15 cellular contexts compared by ENCODE assay signal in the genomic region with DNA sequence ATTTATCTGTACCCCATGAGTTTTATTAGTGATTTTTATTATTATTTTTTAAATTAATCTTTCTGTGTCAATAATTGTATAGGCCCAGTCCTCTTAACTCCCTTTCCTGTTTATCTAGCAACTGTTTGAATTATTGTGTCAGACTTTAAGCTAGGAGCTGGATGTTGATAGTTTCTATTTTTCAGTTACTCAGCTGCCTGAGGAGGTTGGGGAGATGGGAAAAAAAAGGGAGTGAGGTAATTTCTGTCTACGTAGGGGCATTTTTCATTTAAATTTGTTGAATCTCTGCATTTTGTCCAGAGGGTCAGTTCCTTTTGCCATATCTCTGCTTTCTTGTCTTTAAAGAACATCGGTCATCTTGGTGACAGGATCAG. TPM values are rescaled to one million over a fixed set of nuclear protein-coding genes. Genes with fewer than 3 reads are reported as not detected.
DNase-seq lines count a peak whose midpoint lies in the region; ATAC-seq, FAIRE-seq and TF ChIP-seq lines count a peak whose summit lies in the region.
"Had no signal": no experiment of that assay in that cellular context is flagged by ENCODE, and none has a peak within 500 bp of the region (broad histone marks: within the 10 kb centered on the region; RNA-seq: fewer than 3 reads in every experiment).

No MANE protein-coding gene starts in this region.

- H3K4me1 Mint-ChIP-seq in neural crest cell: peaks cover 25% of the 10 kb centered on the region
- peaks cover 14% of the 10 kb centered on the region for H3K4me1 Mint-ChIP-seq in activated CD4-positive, alpha-beta memory T cell treated with anti-CD3 and anti-CD28 coated beads, Interleukin-2, amount 10 ng/mL, durations not matched to agents 7 days and 5 days

- H3K4me2 ChIP-seq in PC-3 (ENCODE audit: low read length): no peak overlapping the region

- H3K4me1 ChIP-seq in PC-3 (ENCODE audit: insufficient read depth, low read length): no peaks in the 10 kb centered on the region

- no peak overlapping the region for H2AFZ ChIP-seq in PC-3 (ENCODE audit: low read length)

- H3K79me2 ChIP-seq in PC-3 (ENCODE audit: low read length): no peaks in the 10 kb centered on the region

- no peak for TF ChIP-seq CTCF in cardiac fibroblast (IDR thresholded peaks at IDR 0.05; ENCODE audit: low read depth, low read length)
- TF ChIP-seq CTCF in neural crest cell (conservative IDR thresholded peaks at IDR 0.05): no peak
- TF ChIP-seq CTCF in PC-3 (conservative IDR thresholded peaks at IDR 0.05; ENCODE audit: low read depth, low read length): no peak

- H3K4me3 ChIP-seq in cardiac fibroblast (replicated peaks in 1 of 2; ENCODE audit: low read depth in 2 of 2, low read length in 2 of 2): no peak overlapping the region
- no peak overlapping the region for H3K4me3 ChIP-seq in PC-3 (ENCODE audit: low read length)
- H3K4me3 ChIP-seq: thoracic aorta had no signal

- peaks cover 3% of the 10 kb centered on the region for H3K9me3 Mint-ChIP-seq in neural crest cell
- H3K9me3 Mint-ChIP-seq in activated CD4-positive, alpha-beta memory T cell treated with anti-CD3 and anti-CD28 coated beads, Interleukin-2, amount 10 ng/mL, durations not matched to agents 7 days and 5 days: peaks cover 2% of the 10 kb centered on the region

- no peaks in the 10 kb centered on the region for H3K9me2 ChIP-seq in PC-3 (replicated peaks; ENCODE audit: low read length)

- no peaks in the 10 kb centered on the region for H3K9me3 ChIP-seq in PC-3 (ENCODE audit: low read length)
- H3K9me3 ChIP-seq: thoracic aorta had no signal

- H3K27me3 ChIP-seq in PC-3 (ENCODE audit: low read length): peaks cover 9% of the 10 kb centered on the region
- H3K27me3 ChIP-seq: brain microvascular endothelial cell had no signal

- no peaks in the 10 kb centered on the region for H3K36me3 ChIP-seq in PC-3 (ENCODE audit: low read depth, low read length)
- H3K36me3 ChIP-seq: brain microvascular endothelial cell, thoracic aorta had no signal

- H3K27me3 Mint-ChIP-seq in neural crest cell (ENCODE audit: low read depth): peaks cover 35% of the 10 kb centered on the region
- peaks cover 40% of the 10 kb centered on the region for H3K27me3 Mint-ChIP-seq in activated CD4-positive, alpha-beta memory T cell treated with anti-CD3 and anti-CD28 coated beads, Interleukin-2, amount 10 ng/mL, durations not matched to agents 7 days and 5 days

- CTCF ChIA-PET in PC-3 (lab: Charles Lee): no interaction called here
- CTCF ChIA-PET in activated CD4-positive, alpha-beta memory T cell treated with anti-CD3 and anti-CD28 coated beads, Interleukin-2, amount 10 ng/mL, durations not matched to agents 7 days and 5 days (lab: Charles Lee): no interaction called here

- BruUV-seq in PC-3 (replicated peaks; lab: Mats Ljungman, UMichigan): no TSS peak

- peak; percentile 23 for FAIRE-seq in H54 (lab: Jason Lieb, UNC)

- H3K27ac ChIP-seq in PC-3 (ENCODE audit: low read length): no peak overlapping the region
- H3K27ac ChIP-seq: brain microvascular endothelial cell, thoracic aorta had no signal

- no peaks in the 10 kb centered on the region for H3F3A ChIP-seq in PC-3 (ENCODE audit: low read length, unreplicated experiment)

- H3K36me3 Mint-ChIP-seq in neural crest cell (ENCODE audit: low read depth): peaks cover 2% of the 10 kb centered on the region
- peaks cover 15% of the 10 kb centered on the region for H3K36me3 Mint-ChIP-seq in activated CD4-positive, alpha-beta memory T cell treated with anti-CD3 and anti-CD28 coated beads, Interleukin-2, amount 10 ng/mL, durations not matched to agents 7 days and 5 days (ENCODE audit: low read depth)

- H3K27ac Mint-ChIP-seq in neural crest cell (ENCODE audit: unreplicated experiment): no peak overlapping the region
- H3K27ac Mint-ChIP-seq in activated CD4-positive, alpha-beta memory T cell treated with anti-CD3 and anti-CD28 coated beads, Interleukin-2, amount 10 ng/mL, durations not matched to agents 7 days and 5 days: no peak overlapping the region
- H3K27ac Mint-ChIP-seq: activated CD4-positive, alpha-beta T cell treated with anti-CD3 and anti-CD28 coated beads, Interleukin-2, amount 10 ng/mL, durations not matched to agents 7 days and 5 days; CD4-positive, alpha-beta T cell; T-helper 2 cell treated with Interferon-gamma antibody and Interleukin-4, amounts not matched to agents 5 μg/mL and 100 μg/mL, for 36 hours had no signal

- peak overlapping the region; percentile 87 for H3K4me3 Mint-ChIP-seq in neural crest cell
- no peak overlapping the region for H3K4me3 Mint-ChIP-seq in activated CD4-positive, alpha-beta memory T cell treated with anti-CD3 and anti-CD28 coated beads, Interleukin-2, amount 10 ng/mL, durations not matched to agents 7 days and 5 days
- H3K4me3 Mint-ChIP-seq: activated CD4-positive, alpha-beta T cell treated with anti-CD3 and anti-CD28 coated beads, Interleukin-2, amount 10 ng/mL, durations not matched to agents 7 days and 5 days; CD4-positive, alpha-beta T cell; T-helper 2 cell treated with Interferon-gamma antibody and Interleukin-4, amounts not matched to agents 5 μg/mL and 100 μg/mL, for 36 hours had no signal

- POLR2A ChIA-PET in PC-3 (lab: Charles Lee; ENCODE audit: unreplicated experiment): no interaction called here
- POLR2A ChIA-PET in activated CD4-positive, alpha-beta memory T cell treated with anti-CD3 and anti-CD28 coated beads, Interleukin-2, amount 10 ng/mL, durations not matched to agents 7 days and 5 days (lab: Charles Lee): no interaction called here

- TF ChIP-seq POLR2A in H54 (IDR thresholded peaks at IDR 0.05; ENCODE audit: low read depth, low read length): no peak

- ATAC-seq in PC-3: no peak
- ATAC-seq: left ventricle myocardium superior had no signal

- H3K9ac ChIP-seq in PC-3 (ENCODE audit: low read length): no peak overlapping the region

- DNase-seq in H54 (ENCODE audit: insufficient read length, low spot score): no peak
- DNase-seq in MV-4-11 (lab: John Stamatoyannopoulos, UW): peak; percentile 27
- peak; percentile 19 to 26 for DNase-seq in cardiac fibroblast (ENCODE audit: low read depth in 2 of 2)
- no peak for DNase-seq in neural crest cell (ENCODE audit: low read depth, low spot score)
- no peak for DNase-seq in mesenteric fat pad (ENCODE audit: low spot score)
- DNase-seq in PC-3: no peak
- no peak for DNase-seq in activated CD4-positive, alpha-beta memory T cell treated with anti-CD3 and anti-CD28 coated beads, Interleukin-2, amount 10 ng/mL, durations not matched to agents 7 days and 5 days
- DNase-seq: CD4-positive, alpha-beta T cell; left ventricle myocardium superior; NCI-H2081; stimulated activated CD4-positive, alpha-beta T cell treated with anti-CD3 and anti-CD28 coated beads, Interleukin-12 subunit alpha, Interleukin-12 subunit beta, amount 100 ng/mL, for 4 hours had no signal

- H4K20me1 ChIP-seq in PC-3 (ENCODE audit: low read length): no peaks in the 10 kb centered on the region

- intact Hi-C loops in PC-3 (cut with micrococcal nuclease): no loop called here

RNA-seq across cellular contexts. Expression of a gene that starts 5.0 kb away (rescaled TPM):
- total RNA-seq in neural crest cell: 30.5 and 31.2 TPM in 2 replicates
- 12.9 TPM for total RNA-seq in mesenteric fat pad
- total RNA-seq in PC-3 (2014; rRNA removed): 0.69 TPM in 2 replicates
- 10 to 100 TPM; 16.0 to 16.2 TPM for total RNA-seq in activated CD4-positive, alpha-beta memory T cell treated with anti-CD3 and anti-CD28 coated beads, Interleukin-2, amount 10 ng/mL, durations not matched to agents 7 days and 5 days

Comparison
In these comparisons a context has a peak if more than half of its experiments do, and no peak if none do; other contexts are left out.
1. DNase-seq: peak in MV-4-11 (single experiment) and cardiac fibroblast (2 of 2); none in H54 (single experiment), neural crest cell (single experiment), mesenteric fat pad (single experiment), PC-3 (single experiment) and activated CD4-positive, alpha-beta memory T cell treated with anti-CD3 and anti-CD28 coated beads, Interleukin-2, amount 10 ng/mL, durations not matched to agents 7 days and 5 days (single experiment).